ENCODE assay signal across 24 cellular contexts in the genomic region with DNA sequence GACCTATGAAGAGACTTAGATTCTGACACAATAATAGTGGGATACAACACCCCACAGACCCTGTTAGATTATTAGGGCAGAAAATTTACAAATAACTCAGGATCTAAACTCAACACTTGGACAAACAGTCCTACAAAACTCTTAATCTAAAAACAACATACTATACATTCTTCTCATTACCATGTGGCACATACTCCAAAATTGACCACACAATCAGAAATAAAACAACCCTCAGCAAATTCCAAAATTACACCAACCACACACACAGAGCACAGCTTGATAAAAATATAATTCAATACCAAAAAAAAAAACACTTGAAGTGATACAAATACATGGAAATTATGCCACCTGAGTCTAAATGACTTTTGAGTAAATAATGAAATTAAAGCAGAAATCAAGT.
"Had no signal": no experiment of that assay in that cellular context is flagged by ENCODE, and none has a peak within 500 bp of the region (broad histone marks: within the 10 kb centered on the region; RNA-seq: fewer than 3 reads in every experiment).

No MANE protein-coding gene starts in this region.

- H3K27me3 Mint-ChIP-seq: brain, T-helper 17 cell had no signal

- H3K4me3 Mint-ChIP-seq: nephron progenitor cell, T-helper 17 cell had no signal

- H3K27ac ChIP-seq: colonic mucosa, epithelial cell of prostate, right lobe of liver, SK-N-MC, thoracic aorta, upper lobe of left lung had no signal

- ATAC-seq: left cardiac atrium, right lobe of liver, T-helper 17 cell had no signal

- H3K9me3 ChIP-seq: colonic mucosa, right lobe of liver, thoracic aorta had no signal

- H3K4me3 ChIP-seq: colonic mucosa, right lobe of liver, SK-N-MC, thoracic aorta, upper lobe of left lung had no signal

- H3K4me1 ChIP-seq: colonic mucosa had no signal

- H3K27ac Mint-ChIP-seq: brain, nephron progenitor cell, T-helper 17 cell had no signal

- H3K4me1 Mint-ChIP-seq: nephron progenitor cell had no signal

- H3K36me3 ChIP-seq: colonic mucosa, right lobe of liver, thoracic aorta, upper lobe of left lung had no signal

- H3K27me3 ChIP-seq: colonic mucosa, right lobe of liver, upper lobe of left lung had no signal

- FAIRE-seq: islet of Langerhans had no signal

- DNase-seq: activated CD4-positive, alpha-beta T cell treated with anti-CD3 and anti-CD28 coated beads for 4 hours; activated CD4-positive, alpha-beta T cell treated with anti-CD3 and anti-CD28 coated beads, Interleukin-2, amount 50 U/mL, for 48 hours; activated CD4-positive, CD25-positive, alpha-beta regulatory T cell; activated naive CD4-positive, alpha-beta T cell treated with Interleukin-2 at 50 U/mL for 16 hours; activated T-cell treated with anti-CD3 and anti-CD28 coated beads, Interleukin-2, amount 50 U/mL, for 48 hours; central memory CD4-positive, alpha-beta T cell; colonic mucosa; foreskin melanocyte; hypothalamus; left cardiac atrium; mesenchymal stem cell; nephron progenitor cell; right lobe of liver; stimulated activated CD4-positive, alpha-beta T cell treated with anti-CD3 and anti-CD28 coated beads, Interleukin-2, amount 100 ng/mL, for 48 hours; stimulated activated CD8-positive, alpha-beta memory T cell treated with anti-CD3 and anti-CD28 coated beads, Interleukin-4, amount 100 ng/mL, for 48 hours; stimulated activated naive CD4-positive, alpha-beta T cell; SW 1271; T-helper 17 cell; upper lobe of left lung had no signal
